In the genomic region with DNA sequence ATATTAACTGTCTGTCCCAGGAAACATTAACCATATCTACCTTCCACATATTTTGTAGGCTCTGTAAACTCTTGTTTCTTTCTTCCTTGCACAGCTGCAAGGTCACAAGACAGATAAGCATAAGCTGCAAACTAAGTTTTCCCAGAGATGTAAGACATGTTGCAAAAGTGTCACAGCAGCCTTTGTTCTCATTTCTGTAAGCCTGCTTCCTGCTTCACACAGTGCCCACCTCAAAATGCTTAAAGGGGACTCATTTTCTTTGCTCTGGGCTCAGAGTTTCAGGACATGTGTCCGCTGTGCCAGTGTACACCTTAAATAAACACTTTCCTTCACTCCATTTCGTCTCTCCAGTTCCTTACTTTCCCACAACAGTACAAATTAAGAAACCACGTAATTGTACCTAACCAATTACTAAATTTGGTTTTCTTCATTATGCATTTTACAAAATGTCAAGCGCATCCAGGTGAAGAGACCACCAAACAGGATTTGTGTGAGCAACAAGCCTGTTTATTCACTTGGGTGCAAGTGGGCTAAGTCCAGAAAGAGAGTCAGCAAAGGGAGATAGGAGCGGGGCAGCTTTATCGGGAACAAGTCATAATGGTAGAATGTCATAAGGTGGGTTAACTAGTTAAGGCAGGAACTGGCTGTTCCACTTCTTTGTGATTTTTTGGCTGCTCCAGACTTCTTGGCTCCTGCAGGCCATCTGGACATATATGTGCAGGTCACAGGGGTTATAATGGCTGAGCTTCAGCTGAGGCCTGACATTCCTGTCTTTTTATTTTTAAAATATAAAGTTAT, we compare ENCODE assay signal across 1 cellular context.
TF ChIP-seq lines count a peak whose summit lies in the region.

No MANE protein-coding gene starts in this region.

TF ChIP-seq in K562, 482 proteins besides CTCF, POLR2A, EP300 and RAD21 (continued from another document):
- TF ChIP-seq, protein P1, sequence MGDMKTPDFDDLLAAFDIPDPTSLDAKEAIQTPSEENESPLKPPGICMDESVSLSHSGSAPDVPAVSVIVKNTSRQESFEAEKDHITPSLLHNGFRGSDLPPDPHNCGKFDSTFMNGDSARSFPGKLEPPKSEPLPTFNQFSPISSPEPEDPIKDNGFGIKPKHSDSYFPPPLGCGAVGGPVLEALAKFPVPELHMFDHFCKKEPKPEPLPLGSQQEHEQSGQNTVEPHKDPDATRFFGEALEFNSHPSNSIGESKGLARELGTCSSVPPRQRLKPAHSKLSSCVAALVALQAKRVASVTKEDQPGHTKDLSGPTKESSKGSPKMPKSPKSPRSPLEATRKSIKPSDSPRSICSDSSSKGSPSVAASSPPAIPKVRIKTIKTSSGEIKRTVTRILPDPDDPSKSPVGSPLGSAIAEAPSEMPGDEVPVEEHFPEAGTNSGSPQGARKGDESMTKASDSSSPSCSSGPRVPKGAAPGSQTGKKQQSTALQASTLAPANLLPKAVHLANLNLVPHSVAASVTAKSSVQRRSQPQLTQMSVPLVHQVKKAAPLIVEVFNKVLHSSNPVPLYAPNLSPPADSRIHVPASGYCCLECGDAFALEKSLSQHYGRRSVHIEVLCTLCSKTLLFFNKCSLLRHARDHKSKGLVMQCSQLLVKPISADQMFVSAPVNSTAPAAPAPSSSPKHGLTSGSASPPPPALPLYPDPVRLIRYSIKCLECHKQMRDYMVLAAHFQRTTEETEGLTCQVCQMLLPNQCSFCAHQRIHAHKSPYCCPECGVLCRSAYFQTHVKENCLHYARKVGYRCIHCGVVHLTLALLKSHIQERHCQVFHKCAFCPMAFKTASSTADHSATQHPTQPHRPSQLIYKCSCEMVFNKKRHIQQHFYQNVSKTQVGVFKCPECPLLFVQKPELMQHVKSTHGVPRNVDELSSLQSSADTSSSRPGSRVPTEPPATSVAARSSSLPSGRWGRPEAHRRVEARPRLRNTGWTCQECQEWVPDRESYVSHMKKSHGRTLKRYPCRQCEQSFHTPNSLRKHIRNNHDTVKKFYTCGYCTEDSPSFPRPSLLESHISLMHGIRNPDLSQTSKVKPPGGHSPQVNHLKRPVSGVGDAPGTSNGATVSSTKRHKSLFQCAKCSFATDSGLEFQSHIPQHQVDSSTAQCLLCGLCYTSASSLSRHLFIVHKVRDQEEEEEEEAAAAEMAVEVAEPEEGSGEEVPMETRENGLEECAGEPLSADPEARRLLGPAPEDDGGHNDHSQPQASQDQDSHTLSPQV (IDR thresholded peaks at IDR 0.05) = peak; percentile 56; the same call in 1 of the 2 replicates
- peak; percentile 87 for TF ChIP-seq CBFA2T3 (IDR thresholded peaks at IDR 0.05)
- TF ChIP-seq KLF16 (IDR thresholded peaks at IDR 0.05) = 0 out of 2 replicates have a peak, but pooled peaks have one; percentile 50
- TF ChIP-seq STAT5A (IDR thresholded peaks at IDR 0.05; ENCODE audit: borderline replicate concordance, low read length) = peak; percentile 63
- TF ChIP-seq CEBPB (tag; IDR thresholded peaks at IDR 0.05) = 0 out of 2 replicates have a peak, but pooled peaks have one; percentile 32
- TF ChIP-seq HNRNPH1 (optimal IDR thresholded peaks at IDR 0.05; ENCODE audit: low read depth, low read length) = no peak
- peak; percentile 67 for TF ChIP-seq SOX6 (IDR thresholded peaks at IDR 0.05)
